9 cellular contexts compared by ENCODE assay signal in the genomic region with DNA sequence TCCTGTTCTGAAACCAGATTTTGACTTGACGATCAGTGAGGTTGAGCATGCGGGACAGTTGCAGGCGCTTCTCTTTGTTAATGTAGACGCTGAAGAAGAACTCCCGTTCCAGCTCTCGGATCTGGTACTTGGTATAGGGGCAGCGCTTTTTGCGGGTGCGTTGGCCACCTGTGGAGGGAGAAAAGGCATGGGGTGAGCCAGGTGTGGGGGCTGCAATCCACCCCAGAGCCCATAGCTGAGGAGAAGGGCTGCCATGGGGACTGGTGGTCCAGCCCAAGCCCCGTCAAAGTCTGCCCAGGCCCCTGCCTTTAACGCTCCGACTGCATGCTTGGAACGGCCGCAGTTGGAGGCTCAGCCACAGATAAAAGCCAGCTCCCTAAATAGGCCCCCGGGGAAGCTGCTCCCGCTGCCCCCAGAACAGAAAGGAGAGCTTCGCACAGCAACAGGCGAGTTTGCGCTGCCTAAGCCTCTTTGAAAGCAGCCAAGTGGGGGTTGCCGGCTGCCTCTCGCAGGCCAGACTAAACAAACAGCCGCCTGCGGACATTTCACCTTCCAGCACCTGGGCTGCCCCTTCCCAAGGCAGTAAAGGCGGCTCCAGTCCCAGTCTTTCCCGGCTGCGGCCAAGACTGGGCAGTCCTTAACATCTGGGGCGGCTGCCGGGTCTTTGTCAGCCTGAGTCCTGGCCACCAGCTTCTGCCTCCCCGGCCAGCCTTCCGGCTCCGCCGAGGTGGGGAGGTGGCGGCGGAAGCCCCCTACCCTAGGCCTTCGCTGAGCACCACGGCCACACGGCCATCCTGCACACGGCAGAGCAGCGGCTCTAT. TPM values are rescaled to one million over a fixed set of nuclear protein-coding genes. Genes with fewer than 3 reads are reported as not detected.
DNase-seq lines count a peak whose midpoint lies in the region; ATAC-seq and TF ChIP-seq lines count a peak whose summit lies in the region.
"Had no signal": no experiment of that assay in that cellular context is flagged by ENCODE, and none has a peak within 500 bp of the region (broad histone marks: within the 10 kb centered on the region; RNA-seq: fewer than 3 reads in every experiment).

No MANE protein-coding gene starts in this region.

- no peaks in the 10 kb centered on the region for H3K79me2 ChIP-seq in SK-N-SH (ENCODE audit: insufficient read depth)
- H3K79me2 ChIP-seq in hepatocyte, result peaks cover 84% of the 10 kb centered on the region

- TF ChIP-seq CTCF in SK-N-SH (IDR thresholded peaks at IDR 0.05) (no peak), hepatocyte (IDR thresholded peaks at IDR 0.05; ENCODE audit: poor library complexity) (no peak)

- DNase-seq in SK-N-SH (peak; percentile 55), NCI-H524 treated with DMSO at 0.1 percent for 48 hours (lab: John Stamatoyannopoulos, UW) (peak; percentile 23), hepatocyte (ENCODE audit: low spot score) (no peak), HuH-7 (ENCODE audit: low spot score) (no peak), SKM-1 treated with dmso at 0.1 percent for 144 hours (lab: John Stamatoyannopoulos, UW; ENCODE audit: unreplicated experiment) (no peak)
- DNase-seq in effector CD4-positive, alpha-beta T cell, result no peak

- TF ChIP-seq EP300 in SK-N-SH (IDR thresholded peaks at IDR 0.05; ENCODE audit: borderline replicate concordance in 1 of 2, low read depth in 1 of 2, low read length in 1 of 2), result no peak

- H3K4me2 ChIP-seq in SK-N-SH, result no peak overlapping the region
- H3K4me2 ChIP-seq in hepatocyte, result peak overlapping the region; percentile 96

- H3K9ac ChIP-seq in SK-N-SH (no peak overlapping the region), skeletal muscle tissue (ENCODE audit: low read depth in 1 of 3, low read length in 3 of 3) (peak overlapping the region; percentile 33 to 94 (median 64))

- no peak overlapping the region for H3K4me3 ChIP-seq in SK-N-SH (ENCODE audit: low read depth in 2 of 2, low read length in 1 of 2)
- peak overlapping the region; percentile 77 for H3K4me3 ChIP-seq in hepatocyte
- H3K4me3 ChIP-seq in skeletal muscle tissue (ENCODE audit: low read length in 3 of 3), result peak overlapping the region; percentile 76 to 80 (median 80)

- WGBS in SK-N-SH (ENCODE audit: low lambda C conversion rate), result 15% methylated on average over 39 of the region's 39 CpGs
- WGBS in hepatocyte (ENCODE audit: low lambda C conversion rate, missing lambda C conversion rate), result 5% methylated on average over 39 of the region's 39 CpGs

- peaks cover 11% of the 10 kb centered on the region for H3F3A ChIP-seq in SK-N-SH (replicated peaks; ENCODE audit: insufficient read depth)

- POLR2A ChIA-PET in SK-N-SH (lab: Yijun Ruan, JAX), result no interaction called here

- no peaks in the 10 kb centered on the region for H3K36me3 ChIP-seq in SK-N-SH (replicated peaks in 1 of 2; ENCODE audit: control insufficient read depth in 1 of 2, insufficient read depth in 2 of 2, low read length in 1 of 2)
- no peaks in the 10 kb centered on the region for H3K36me3 ChIP-seq in hepatocyte (replicated peaks; ENCODE audit: insufficient read depth, low read depth)
- no peaks in the 10 kb centered on the region for H3K36me3 ChIP-seq in skeletal muscle tissue (ENCODE audit: control insufficient read depth in 3 of 3, insufficient read depth in 3 of 3, low read length in 3 of 3)

- H2AFZ ChIP-seq in SK-N-SH (ENCODE audit: low read depth) (no peak overlapping the region), hepatocyte (no peak overlapping the region)

- CTCF ChIA-PET in SK-N-SH (lab: Yijun Ruan, JAX), result interaction anchor here (0.7 to 6.8 kb wide), 18 partner anchors 9 to 1328 kb away, joined by 3 to 70 read pairs (median 4); partner anchors contain the start of genes HOXA10, HOXA5, HOXA7 and HOXA9

- no peak for ATAC-seq in SK-N-SH treated with all-trans-retinoic acid at 6 μM for 48 hours

- H3K9me2 ChIP-seq in SK-N-SH, result no peaks in the 10 kb centered on the region
- H3K9me2 ChIP-seq in hepatocyte (replicated peaks; ENCODE audit: insufficient read depth), result no peaks in the 10 kb centered on the region

- H4K20me1 ChIP-seq in SK-N-SH (ENCODE audit: insufficient read depth), result peaks cover 19% of the 10 kb centered on the region
- no peaks in the 10 kb centered on the region for H4K20me1 ChIP-seq in hepatocyte (ENCODE audit: insufficient read depth, poor library complexity, severe bottlenecking)

- no peak for TF ChIP-seq RAD21 in SK-N-SH (IDR thresholded peaks at IDR 0.05; ENCODE audit: low read length)

- H3K9me3 ChIP-seq in SK-N-SH, result no peaks in the 10 kb centered on the region
- H3K9me3 ChIP-seq in hepatocyte (ENCODE audit: low read depth), result no peaks in the 10 kb centered on the region
- no peaks in the 10 kb centered on the region for H3K9me3 ChIP-seq in skeletal muscle tissue (ENCODE audit: control insufficient read depth in 3 of 3, low read length in 3 of 3)

- H3K27me3 ChIP-seq in SK-N-SH (ENCODE audit: insufficient read depth), result peaks cover 97% of the 10 kb centered on the region
- peaks cover 90% of the 10 kb centered on the region for H3K27me3 ChIP-seq in hepatocyte
- peaks cover 33 to 36% (median 33%) of the 10 kb centered on the region in 3 donors for H3K27me3 ChIP-seq in skeletal muscle tissue (ENCODE audit: control insufficient read depth in 3 of 3, insufficient read depth in 3 of 3, low read length in 3 of 3)

- H3K4me1 ChIP-seq in SK-N-SH (ENCODE audit: control insufficient read depth in 1 of 2, insufficient read depth in 2 of 2, low read depth in 1 of 2, low read length in 1 of 2) (peaks cover 4 to 10% of the 10 kb centered on the region in 2 experiments; a peak in 1 of 4 replicates), hepatocyte (ENCODE audit: insufficient read depth) (peaks cover 25% of the 10 kb centered on the region), skeletal muscle tissue (ENCODE audit: control insufficient read depth in 3 of 3, insufficient read depth in 3 of 3, low read length in 3 of 3) (peaks cover 17 to 45% (median 29%) of the 10 kb centered on the region in 3 donors)

- H3K27ac ChIP-seq in SK-N-SH (ENCODE audit: low read depth in 2 of 2, low read length in 1 of 2) (no peak overlapping the region), hepatocyte (peak overlapping the region; percentile 90), skeletal muscle tissue (ENCODE audit: low read depth, low read length) (peak overlapping the region; percentile 21)

TF ChIP-seq in SK-N-SH, 30 proteins besides CTCF, POLR2A, EP300 and RAD21 (continues in another document):
- no peak for TF ChIP-seq TCF12 (IDR thresholded peaks at IDR 0.05)
- TF ChIP-seq MEF2A (IDR thresholded peaks at IDR 0.05; ENCODE audit: borderline replicate concordance, low read depth), result no peak
- no peak for TF ChIP-seq YY1 (IDR thresholded peaks at IDR 0.05; ENCODE audit: low read depth)
- no peak for TF ChIP-seq TEAD4 (IDR thresholded peaks at IDR 0.05; ENCODE audit: borderline replicate concordance, insufficient read depth)
- no peak; the same call in 1 of the 2 replicates for TF ChIP-seq EZH2phosphoT487 (IDR thresholded peaks at IDR 0.05; ENCODE audit: borderline replicate concordance, low read depth)

TF ChIP-seq in SK-N-SH treated with all-trans-retinoic acid at 6 μM for 48 hours, 23 proteins besides CTCF, POLR2A, EP300 and RAD21 (continues in another document):
- no peak for TF ChIP-seq ESRRG (CRISPR knock-in tag; IDR thresholded peaks at IDR 0.05)
- no peak for TF ChIP-seq ZNF8 (CRISPR knock-in tag; IDR thresholded peaks at IDR 0.05)
- TF ChIP-seq ISL1 (CRISPR knock-in tag; IDR thresholded peaks at IDR 0.05), result no peak
- no peak for TF ChIP-seq RARB (CRISPR knock-in tag; IDR thresholded peaks at IDR 0.05)
- TF ChIP-seq ARNTL (CRISPR knock-in tag; IDR thresholded peaks at IDR 0.05; ENCODE audit: borderline replicate concordance, low read depth), result no peak
- no peak for TF ChIP-seq TOX (CRISPR knock-in tag; IDR thresholded peaks at IDR 0.05; ENCODE audit: borderline replicate concordance)
- TF ChIP-seq PPARA (CRISPR knock-in tag; IDR thresholded peaks at IDR 0.05; ENCODE audit: borderline replicate concordance), result no peak
- no peak for TF ChIP-seq TCF4 (CRISPR knock-in tag; IDR thresholded peaks at IDR 0.05; ENCODE audit: borderline replicate concordance)
- TF ChIP-seq SNAI2 (CRISPR knock-in tag; IDR thresholded peaks at IDR 0.05), result no peak

RNA-seq across cellular contexts. Expression of gene HOXA11, which starts 2.0 kb away (rescaled TPM):
- not detected in 2 replicates for polyA plus RNA-seq in SK-N-SH (2012; rRNA removed)
- not detected in 2 replicates for polyA plus RNA-seq in SK-N-SH (2012; cell fraction: cytosol; rRNA removed)
- not detected in 2 replicates for polyA plus RNA-seq in SK-N-SH (2012; cell fraction: nucleus; rRNA removed)
- total RNA-seq in hepatocyte, result 6.4 and 9.6 TPM in 2 replicates
- 5.4 and 7.6 TPM in 2 replicates for polyA plus RNA-seq in hepatocyte
- total RNA-seq in skeletal muscle tissue, result 2.1 TPM
- polyA plus RNA-seq: esophagus had no signal

RNA-seq across cellular contexts. Expression of gene HOXA10, which starts 9.0 kb away (rescaled TPM):
- polyA plus RNA-seq in SK-N-SH (2012; rRNA removed) (not detected in 2 replicates), hepatocyte (7.7 and 8.1 TPM in 2 replicates)
- polyA plus RNA-seq in SK-N-SH (2012; cell fraction: cytosol; rRNA removed), result not detected in 2 replicates
- polyA plus RNA-seq in SK-N-SH (2012; cell fraction: nucleus; rRNA removed), result not detected in 2 replicates
- total RNA-seq in hepatocyte (9.9 and 15.1 TPM in 2 replicates), skeletal muscle tissue (13.6 TPM)

RNA-seq across cellular contexts. Expression of gene HOXA13, which starts 16.8 kb away (rescaled TPM):
- polyA plus RNA-seq in SK-N-SH (2012; rRNA removed) (not detected in 2 replicates), hepatocyte (6.1 and 6.2 TPM in 2 replicates)
- polyA plus RNA-seq in SK-N-SH (2012; cell fraction: cytosol; rRNA removed), result not detected in 2 replicates
- not detected in 2 replicates for polyA plus RNA-seq in SK-N-SH (2012; cell fraction: nucleus; rRNA removed)
- total RNA-seq in hepatocyte (13.0 and 14.2 TPM in 2 replicates), skeletal muscle tissue (0.52 TPM)
- polyA plus RNA-seq: esophagus had no signal

RNA-seq across cellular contexts. Expression of gene HOXA9, which starts 17.7 kb away (rescaled TPM):
- polyA plus RNA-seq in SK-N-SH (2012; rRNA removed) (not detected in 2 replicates), hepatocyte (3.5 and 4.4 TPM in 2 replicates)
- not detected in 2 replicates for polyA plus RNA-seq in SK-N-SH (2012; cell fraction: cytosol; rRNA removed)
- polyA plus RNA-seq in SK-N-SH (2012; cell fraction: nucleus; rRNA removed), result not detected in 2 replicates
- total RNA-seq in hepatocyte (3.6 and 5.9 TPM in 2 replicates), skeletal muscle tissue (7.8 TPM)

RNA-seq across cellular contexts. Expression of gene HOXA7, which starts 26.6 kb away (rescaled TPM):
- not detected in 2 replicates for polyA plus RNA-seq in SK-N-SH (2012; rRNA removed)
- polyA plus RNA-seq in SK-N-SH (2012; cell fraction: cytosol; rRNA removed), result not detected in 2 replicates
- not detected in 2 replicates for polyA plus RNA-seq in SK-N-SH (2012; cell fraction: nucleus; rRNA removed)
- total RNA-seq in hepatocyte, result 0.32 and 0.83 TPM in 2 replicates
- 1.0 TPM in 1 of 2 replicates, not detected in the other for polyA plus RNA-seq in hepatocyte
- 1.6 TPM for total RNA-seq in skeletal muscle tissue

Comparison
In these comparisons a context has a peak if more than half of its experiments do, and no peak if none do; other contexts are left out.
1. DNase-seq: peak in SK-N-SH (single experiment) and NCI-H524 treated with DMSO at 0.1 percent for 48 hours (single experiment); none in hepatocyte (single experiment), effector CD4-positive, alpha-beta T cell (single experiment), HuH-7 (single experiment) and SKM-1 treated with dmso at 0.1 percent for 144 hours (single experiment).
2. H3K27ac ChIP-seq: peak in hepatocyte (single experiment) and skeletal muscle tissue (single experiment); none in SK-N-SH (0 of 2).
3. H3K4me3 ChIP-seq: peak in hepatocyte (single experiment) and skeletal muscle tissue (3 of 3); none in SK-N-SH (0 of 2).